In the genomic region with DNA sequence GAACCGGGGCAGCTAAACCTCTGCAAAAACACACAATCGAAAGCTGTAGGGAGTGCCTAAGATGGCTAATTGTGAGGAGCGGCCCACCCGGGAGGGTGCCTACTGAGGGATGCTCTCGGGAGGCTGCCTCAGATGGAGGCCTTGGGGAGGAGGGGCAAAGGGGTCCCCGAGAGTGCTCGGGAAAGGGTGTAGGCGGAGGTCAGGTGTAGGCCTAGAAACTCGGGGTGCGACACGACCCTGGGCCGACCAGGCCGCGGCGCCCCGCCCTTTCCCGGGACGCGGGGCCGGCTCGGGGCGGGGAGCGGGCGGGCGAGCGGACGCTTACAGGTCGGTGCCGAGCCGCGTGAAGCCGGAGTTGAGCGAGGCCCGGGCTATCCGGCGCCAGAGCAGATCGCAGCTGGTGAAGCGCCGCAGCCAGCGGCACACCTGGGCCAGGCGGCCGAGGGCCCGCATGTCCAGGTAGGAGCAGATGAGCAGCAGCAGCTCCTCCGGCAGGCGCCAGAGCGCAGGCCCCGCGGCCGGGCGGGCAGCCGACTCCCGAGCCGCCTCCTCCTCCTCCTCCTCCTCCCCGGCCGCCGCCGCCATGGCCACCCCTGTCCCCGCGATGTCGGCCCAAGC, we compare ENCODE assay signal across 8 cellular contexts.
DNase-seq lines count a peak whose midpoint lies in the region; ATAC-seq and TF ChIP-seq lines count a peak whose summit lies in the region.

No MANE protein-coding gene starts in this region.

- peak overlapping the region; percentile 72 to 93 for H3K4me3 ChIP-seq in muscle layer of colon (ENCODE audit: low read depth in 1 of 2, low read length in 2 of 2)

- peaks cover 34% of the 10 kb centered on the region for H3K4me1 ChIP-seq in muscle layer of colon (ENCODE audit: insufficient read depth, low read length)

- H3K9me3 ChIP-seq in muscle layer of colon (ENCODE audit: low read length): no peaks in the 10 kb centered on the region

- peak overlapping the region; percentile 96 for H3K9ac ChIP-seq in muscle layer of colon (ENCODE audit: low read length)

- no peaks in the 10 kb centered on the region for H3K36me3 ChIP-seq in muscle layer of colon (ENCODE audit: insufficient read depth, low read length)

- peak; percentile 25 for TF ChIP-seq POLR2A in erythroblast (IDR thresholded peaks at IDR 0.05; ENCODE audit: low read length)

- H3K27ac ChIP-seq in muscle layer of colon (ENCODE audit: low read depth, low read length): peak overlapping the region; percentile 99

- peak; percentile 34 for DNase-seq in SIG-M5 treated with dmso at 0.1 percent for 504 hours (lab: John Stamatoyannopoulos, UW; ENCODE audit: unreplicated experiment)
- no peak for DNase-seq in SIG-M5 (lab: John Stamatoyannopoulos, UW)
- DNase-seq in NCI-H69 (lab: John Stamatoyannopoulos, UW): peak; percentile 64
- DNase-seq in activated T-cell treated with anti-CD3 and anti-CD28 coated beads for 24 hours (ENCODE audit: low read depth): peak; percentile 51
- DNase-seq in erythroblast (lab: John Stamatoyannopoulos, UW): peak; percentile 84 to 88
- DNase-seq in stimulated activated CD8-positive, alpha-beta memory T cell treated with anti-CD3 and anti-CD28 coated beads, Interleukin-7, amount 100 ng/mL, for 24 hours (ENCODE audit: low read depth): peak; percentile 41

- H3K27me3 ChIP-seq in muscle layer of colon (ENCODE audit: control insufficient read depth in 1 of 2, insufficient read depth in 2 of 2, low read length in 2 of 2): no peaks in the 10 kb centered on the region

- ATAC-seq in HG02884 (IDR thresholded peaks at IDR 0.05; ENCODE audit: unreplicated experiment): peak; percentile 49
